Comparison of ENCODE assay signal across 8 cellular contexts in genomic region chr10:80202530-80202929, GRCh38. TPM values are rescaled to one million over a fixed set of nuclear protein-coding genes. Genes with fewer than 3 reads are reported as not detected.
DNase-seq lines count a peak whose midpoint lies in the region; TF ChIP-seq lines count a peak whose summit lies in the region.
"Not testable (repeated sequence)": the region's sequence is repeated elsewhere in the genome, so short reads cannot be mapped to it uniquely, and the experiment has no call there.

No MANE protein-coding gene starts in this region.

- H3K9me3 ChIP-seq in DOHH2 (ENCODE audit: control insufficient read depth, insufficient read depth, low read length); SU-DHL-6 (ENCODE audit: insufficient read depth, low read length); breast epithelium; mucosa of stomach (ENCODE audit: control insufficient read depth, low read length); skeletal muscle tissue (ENCODE audit: control insufficient read depth in 3 of 3, low read length in 3 of 3); vagina: not testable (repeated sequence)

- DNase-seq in activated T-helper 2 cell treated with anti-CD3 and anti-CD28 coated beads, Interferon-gamma antibody, Interleukin-2, Interleukin-4, amounts not matched to agents 10 μg/mL and 5 μg/mL and 100 μg/mL, durations not matched to agents 14 hours and 24 hours and 36 hours (ENCODE audit: low spot score); breast epithelium (ENCODE audit: low spot score in 2 of 2); fibroblast of the aortic adventitia (ENCODE audit: low read depth); vagina (ENCODE audit: extremely low spot score in 2 of 2): not testable (repeated sequence)

- not testable (repeated sequence) for H3K27me3 Mint-ChIP-seq in activated T-helper 2 cell treated with anti-CD3 and anti-CD28 coated beads, Interferon-gamma antibody, Interleukin-2, Interleukin-4, amounts not matched to agents 10 μg/mL and 5 μg/mL and 100 μg/mL, durations not matched to agents 14 hours and 24 hours and 36 hours (ENCODE audit: low read depth)

- TF ChIP-seq CTCF in DOHH2 (IDR thresholded peaks at IDR 0.05; ENCODE audit: low read depth, low read length, poor library complexity, severe bottlenecking); SU-DHL-6 (IDR thresholded peaks at IDR 0.05; ENCODE audit: insufficient read depth, low read length, poor library complexity, severe bottlenecking); breast epithelium (IDR thresholded peaks at IDR 0.05); fibroblast of the aortic adventitia (IDR thresholded peaks at IDR 0.05; ENCODE audit: insufficient read depth, low read length); vagina (IDR thresholded peaks at IDR 0.05): not testable (repeated sequence)

- H3K4me3 ChIP-seq in DOHH2 (ENCODE audit: low read length); SU-DHL-6 (ENCODE audit: insufficient read depth, low read length, poor library complexity, severe bottlenecking); breast epithelium; mucosa of stomach (ENCODE audit: low read length); vagina: not testable (repeated sequence)
- H3K4me3 ChIP-seq in fibroblast of the aortic adventitia (ENCODE audit: low read depth, low read length) (peak overlapping the region; percentile 35), skeletal muscle tissue (ENCODE audit: low read length in 3 of 3) (peak overlapping the region in 2 of 3 donors; percentile 33 to 86)

- peaks cover 37% of the 10 kb centered on the region for H3K36me3 Mint-ChIP-seq in activated T-helper 2 cell treated with anti-CD3 and anti-CD28 coated beads, Interferon-gamma antibody, Interleukin-2, Interleukin-4, amounts not matched to agents 10 μg/mL and 5 μg/mL and 100 μg/mL, durations not matched to agents 14 hours and 24 hours and 36 hours (ENCODE audit: low read depth)

- not testable (repeated sequence) for H3K9ac ChIP-seq in SU-DHL-6 (ENCODE audit: low read length)
- H3K9ac ChIP-seq in mucosa of stomach (ENCODE audit: low read length), result peak overlapping the region; percentile 98
- H3K9ac ChIP-seq in skeletal muscle tissue (ENCODE audit: low read depth in 1 of 3, low read length in 3 of 3), result peak overlapping the region; percentile 55 to 70 (median 64)

- H3K4me3 Mint-ChIP-seq in activated T-helper 2 cell treated with anti-CD3 and anti-CD28 coated beads, Interferon-gamma antibody, Interleukin-2, Interleukin-4, amounts not matched to agents 10 μg/mL and 5 μg/mL and 100 μg/mL, durations not matched to agents 14 hours and 24 hours and 36 hours (ENCODE audit: low read depth), result peak overlapping the region; percentile 97

- H3K36me3 ChIP-seq in DOHH2 (ENCODE audit: control insufficient read depth, low read length), result peaks cover 19% of the 10 kb centered on the region
- H3K36me3 ChIP-seq in SU-DHL-6 (ENCODE audit: low read length); breast epithelium; mucosa of stomach (ENCODE audit: control insufficient read depth, insufficient read depth, low read length); skeletal muscle tissue (ENCODE audit: control insufficient read depth in 3 of 3, insufficient read depth in 3 of 3, low read length in 3 of 3); vagina: not testable (repeated sequence)

- H2AFZ ChIP-seq in SU-DHL-6 (ENCODE audit: low read depth, low read length, severe bottlenecking), result not testable (repeated sequence)

- TF ChIP-seq POLR2A in breast epithelium (IDR thresholded peaks at IDR 0.05); vagina (IDR thresholded peaks at IDR 0.05): not testable (repeated sequence)

- H4K20me1 ChIP-seq in DOHH2 (ENCODE audit: control insufficient read depth, insufficient read depth, low read depth, low read length); SU-DHL-6 (ENCODE audit: low read depth, low read length): not testable (repeated sequence)

- intact Hi-C loops in activated T-helper 2 cell treated with anti-CD3 and anti-CD28 coated beads, Interferon-gamma antibody, Interleukin-2, Interleukin-4, amounts not matched to agents 10 μg/mL and 5 μg/mL and 100 μg/mL, durations not matched to agents 14 hours and 24 hours and 36 hours (cut with micrococcal nuclease), result loop anchor here (5.0 to 10.0 kb wide), 3 partner anchors 50 to 868 kb away; no protein-coding TSS in a partner anchor
- intact Hi-C loops in breast epithelium (cut with DNase I; ENCODE audit: low total_unique reads) (loop anchor here (5.0 kb wide), 1 partner anchor 45 kb away; no protein-coding TSS in a partner anchor), vagina (cut with DNase I) (loop anchor here (5.0 kb wide), 2 partner anchors 40 to 60 kb away; no protein-coding TSS in a partner anchor)

- H3K4me1 ChIP-seq in DOHH2 (ENCODE audit: control insufficient read depth, low read length), result peaks cover 35% of the 10 kb centered on the region
- H3K4me1 ChIP-seq in breast epithelium, result peaks cover 0 to 16% of the 10 kb centered on the region in 2 donors
- peaks cover 77% of the 10 kb centered on the region for H3K4me1 ChIP-seq in mucosa of stomach (ENCODE audit: control insufficient read depth, insufficient read depth, low read length)
- H3K4me1 ChIP-seq in skeletal muscle tissue (ENCODE audit: control insufficient read depth in 3 of 3, insufficient read depth in 3 of 3, low read length in 3 of 3), result peaks cover 73 to 78% (median 75%) of the 10 kb centered on the region in 3 donors
- peaks cover 89% of the 10 kb centered on the region for H3K4me1 ChIP-seq in vagina

- not testable (repeated sequence) for H3K27me3 ChIP-seq in DOHH2 (ENCODE audit: control insufficient read depth, low read length); SU-DHL-6 (ENCODE audit: low read length); breast epithelium; mucosa of stomach (ENCODE audit: control insufficient read depth, insufficient read depth, low read length); skeletal muscle tissue (ENCODE audit: control insufficient read depth in 3 of 3, insufficient read depth in 3 of 3, low read length in 3 of 3); vagina

- H3K4me1 Mint-ChIP-seq in activated T-helper 2 cell treated with anti-CD3 and anti-CD28 coated beads, Interferon-gamma antibody, Interleukin-2, Interleukin-4, amounts not matched to agents 10 μg/mL and 5 μg/mL and 100 μg/mL, durations not matched to agents 14 hours and 24 hours and 36 hours (ENCODE audit: low read depth), result peaks cover 62% of the 10 kb centered on the region

- not testable (repeated sequence) for H3F3A ChIP-seq in DOHH2 (ENCODE audit: control insufficient read depth, insufficient read depth); SU-DHL-6 (ENCODE audit: insufficient read depth)

- H3K4me2 ChIP-seq in DOHH2 (ENCODE audit: low read length) (peak overlapping the region; percentile 89), SU-DHL-6 (ENCODE audit: low read depth, low read length, poor library complexity, severe bottlenecking) (peak overlapping the region; percentile 7)

- not testable (repeated sequence) for H3K27ac ChIP-seq in DOHH2 (ENCODE audit: low read depth, low read length); SU-DHL-6 (ENCODE audit: low read depth, low read length)
- H3K27ac ChIP-seq in breast epithelium, result peak overlapping the region; percentile 53 to 75
- H3K27ac ChIP-seq in skeletal muscle tissue (ENCODE audit: low read depth, low read length), result peak overlapping the region; percentile 91
- H3K27ac ChIP-seq in vagina, result peak overlapping the region; percentile 98

- peaks cover 78% of the 10 kb centered on the region for H3K79me2 ChIP-seq in DOHH2 (ENCODE audit: control insufficient read depth, low read length)
- H3K79me2 ChIP-seq in SU-DHL-6 (ENCODE audit: insufficient read depth, low read length), result peaks cover 78% of the 10 kb centered on the region

- H3K27ac Mint-ChIP-seq in activated T-helper 2 cell treated with anti-CD3 and anti-CD28 coated beads, Interferon-gamma antibody, Interleukin-2, Interleukin-4, amounts not matched to agents 10 μg/mL and 5 μg/mL and 100 μg/mL, durations not matched to agents 14 hours and 24 hours and 36 hours, result peak overlapping the region; percentile 86

- H3K9me3 Mint-ChIP-seq in activated T-helper 2 cell treated with anti-CD3 and anti-CD28 coated beads, Interferon-gamma antibody, Interleukin-2, Interleukin-4, amounts not matched to agents 10 μg/mL and 5 μg/mL and 100 μg/mL, durations not matched to agents 14 hours and 24 hours and 36 hours, result not testable (repeated sequence)

- not testable (repeated sequence) for H3K9me2 ChIP-seq in DOHH2 (replicated peaks; ENCODE audit: control insufficient read depth, low read length); SU-DHL-6 (replicated peaks; ENCODE audit: insufficient read depth, low read length)

RNA-seq across cellular contexts. Expression of gene ANXA11, which starts 2.8 kb away (rescaled TPM):
- 251 and 264 TPM in 2 replicates for total RNA-seq in activated T-helper 2 cell treated with anti-CD3 and anti-CD28 coated beads, Interferon-gamma antibody, Interleukin-2, Interleukin-4, amounts not matched to agents 10 μg/mL and 5 μg/mL and 100 μg/mL, durations not matched to agents 14 hours and 24 hours and 36 hours
- 100 to 1,000 TPM in 1 of 3 donors, 10 to 100 TPM in 2; 83.3 to 102 (median 93.4) TPM for total RNA-seq in breast epithelium
- 51.1 and 153 TPM in 2 replicates for total RNA-seq in fibroblast of the aortic adventitia (ENCODE audit: low replicate concordance)
- total RNA-seq in skeletal muscle tissue, result 29.7 TPM
- total RNA-seq in vagina, result 101 TPM
